18 cellular contexts compared by ENCODE assay signal in the genomic region with DNA sequence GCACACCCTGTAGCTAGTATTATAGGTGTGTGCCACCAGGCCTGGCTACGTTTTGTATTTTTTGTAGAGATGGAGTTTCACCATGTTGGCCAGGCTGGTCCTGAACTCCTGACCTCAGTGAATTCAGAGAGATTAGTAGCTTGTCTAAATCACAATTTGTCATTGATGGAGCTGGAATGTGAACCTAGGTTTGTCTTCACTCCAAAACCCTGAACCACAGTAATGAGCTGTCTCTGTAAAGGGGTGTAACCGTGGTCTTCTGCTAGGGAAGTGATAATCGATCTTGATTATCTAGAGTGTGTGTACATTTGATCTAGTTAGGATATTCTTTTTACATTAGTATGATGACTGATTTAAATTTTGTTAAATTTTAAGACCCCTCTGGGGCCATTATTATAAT.
"Had no signal": no experiment of that assay in that cellular context is flagged by ENCODE, and none has a peak within 500 bp of the region (broad histone marks: within the 10 kb centered on the region; RNA-seq: fewer than 3 reads in every experiment).

No MANE protein-coding gene starts in this region.

- H3K9me3 ChIP-seq: pancreas, testis had no signal

- H3K9me3 Mint-ChIP-seq: activated naive CD4-positive, alpha-beta T cell treated with anti-CD3 and anti-CD28 coated beads, Interleukin-2, amount 10 ng/mL, durations not matched to agents 7 days and 5 days; activated T-helper 2 cell treated with anti-CD3 and anti-CD28 coated beads, Interferon-gamma antibody, Interleukin-2, Interleukin-4, amounts not matched to agents 10 μg/mL and 5 μg/mL and 100 μg/mL, durations not matched to agents 14 hours and 24 hours and 36 hours; endodermal cell; stimulated activated naive CD8-positive, alpha-beta T cell treated with anti-CD3 and anti-CD28 coated beads, Interleukin-15, amount 100 ng/mL, for 72 hours had no signal

- H2AFZ ChIP-seq: neural progenitor cell had no signal

- DNase-seq: activated CD4-positive, alpha-beta T cell treated with anti-CD3 and anti-CD28 coated beads for 4 hours; activated CD8-positive, alpha-beta T cell treated with anti-CD3 and anti-CD28 coated beads, Interleukin-2, amount 10 ng/mL, durations not matched to agents 7 days and 5 days; activated naive CD4-positive, alpha-beta T cell treated with anti-CD3 and anti-CD28 coated beads, Interleukin-2, amount 10 ng/mL, durations not matched to agents 7 days and 5 days; cerebellar nuclear complex; dermis blood vessel endothelial cell; endodermal cell; erythroblast; foreskin fibroblast; head of caudate nucleus; left ventricle myocardium superior; pancreas; stimulated activated CD4-positive, alpha-beta T cell treated with anti-CD3 and anti-CD28 coated beads, Interleukin-4, amount 100 ng/mL, for 24 hours; stimulated activated naive CD8-positive, alpha-beta T cell treated with anti-CD3 and anti-CD28 coated beads, Interleukin-15, amount 100 ng/mL, for 72 hours; T1000; testis had no signal

- H3K36me3 Mint-ChIP-seq: activated naive CD4-positive, alpha-beta T cell treated with anti-CD3 and anti-CD28 coated beads, Interleukin-2, amount 10 ng/mL, durations not matched to agents 7 days and 5 days; brain had no signal

- H3K27me3 ChIP-seq: neural progenitor cell, pancreas, testis had no signal

- H3K9ac ChIP-seq: neural progenitor cell had no signal

- H3K4me3 ChIP-seq: neural progenitor cell, pancreas, testis had no signal

- H3K4me3 Mint-ChIP-seq: activated CD8-positive, alpha-beta T cell treated with anti-CD3 and anti-CD28 coated beads, Interleukin-2, amount 10 ng/mL, durations not matched to agents 7 days and 5 days; activated naive CD4-positive, alpha-beta T cell treated with anti-CD3 and anti-CD28 coated beads, Interleukin-2, amount 10 ng/mL, durations not matched to agents 7 days and 5 days; brain; endodermal cell; neural progenitor cell; stimulated activated naive CD8-positive, alpha-beta T cell treated with anti-CD3 and anti-CD28 coated beads, Interleukin-15, amount 100 ng/mL, for 72 hours had no signal

- H3K27ac ChIP-seq: neural progenitor cell, pancreas, testis had no signal

- H3K4me2 ChIP-seq: neural progenitor cell had no signal

- ATAC-seq: activated CD8-positive, alpha-beta T cell treated with anti-CD3 and anti-CD28 coated beads, Interleukin-2, amount 10 ng/mL, durations not matched to agents 7 days and 5 days; pancreas; stimulated activated naive CD8-positive, alpha-beta T cell treated with anti-CD3 and anti-CD28 coated beads, Interleukin-15, amount 100 ng/mL, for 72 hours had no signal

- H3K27ac Mint-ChIP-seq: activated CD8-positive, alpha-beta T cell treated with anti-CD3 and anti-CD28 coated beads, Interleukin-2, amount 10 ng/mL, durations not matched to agents 7 days and 5 days; activated naive CD4-positive, alpha-beta T cell treated with anti-CD3 and anti-CD28 coated beads, Interleukin-2, amount 10 ng/mL, durations not matched to agents 7 days and 5 days; activated T-helper 2 cell treated with anti-CD3 and anti-CD28 coated beads, Interferon-gamma antibody, Interleukin-2, Interleukin-4, amounts not matched to agents 10 μg/mL and 5 μg/mL and 100 μg/mL, durations not matched to agents 14 hours and 24 hours and 36 hours; brain; endodermal cell; neural progenitor cell; stimulated activated naive CD8-positive, alpha-beta T cell treated with anti-CD3 and anti-CD28 coated beads, Interleukin-15, amount 100 ng/mL, for 72 hours had no signal

- H3K27me3 Mint-ChIP-seq: activated naive CD4-positive, alpha-beta T cell treated with anti-CD3 and anti-CD28 coated beads, Interleukin-2, amount 10 ng/mL, durations not matched to agents 7 days and 5 days had no signal

- H3K36me3 ChIP-seq: neural progenitor cell, pancreas had no signal
